ENCODE assay signal across 23 cellular contexts in the genomic region with DNA sequence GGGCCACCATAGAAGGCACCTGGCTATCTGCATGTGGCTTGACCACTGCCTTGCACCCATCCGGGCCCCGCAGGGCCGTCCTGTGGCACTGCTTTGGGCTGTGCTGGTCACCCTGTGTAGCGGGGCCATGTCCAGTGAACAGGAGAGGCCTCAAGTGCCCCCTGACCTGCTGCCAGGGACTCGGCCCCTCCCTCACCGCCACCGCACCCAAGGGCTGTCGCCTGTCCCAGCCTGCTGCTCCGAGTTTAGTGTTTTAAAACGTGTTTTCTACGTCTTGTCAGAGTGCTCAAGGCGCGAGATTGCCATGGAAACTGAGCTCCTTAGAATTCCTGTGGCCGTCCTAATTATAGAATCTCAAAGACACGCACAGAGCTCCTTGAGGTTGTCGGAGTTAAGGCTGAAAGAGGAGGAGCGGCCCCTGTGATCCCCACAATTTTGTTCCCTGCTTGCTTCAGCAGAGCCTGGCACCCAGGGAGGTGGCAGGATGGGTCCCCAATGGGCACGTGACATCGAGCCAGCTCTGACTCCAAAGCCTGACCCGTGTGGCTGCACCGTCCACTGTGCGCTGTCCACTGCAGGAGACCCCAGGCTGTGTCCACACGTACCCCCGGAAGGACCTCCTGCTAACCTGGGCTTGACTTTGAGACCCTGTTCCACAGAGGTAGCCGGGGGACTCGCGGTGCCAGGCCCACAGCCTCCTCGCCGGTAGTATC.
DNase-seq lines count a peak whose midpoint lies in the region; ATAC-seq, FAIRE-seq and TF ChIP-seq lines count a peak whose summit lies in the region.
"Had no signal": no experiment of that assay in that cellular context is flagged by ENCODE, and none has a peak within 500 bp of the region (broad histone marks: within the 10 kb centered on the region; RNA-seq: fewer than 3 reads in every experiment).

No MANE protein-coding gene starts in this region.

- no peak for FAIRE-seq in urothelium cell line (lab: Jason Lieb, UNC)
- FAIRE-seq: colon, HTR-8/SVneo, pancreas had no signal

- BruUV-seq in OCI-LY7 (replicated peaks; lab: Mats Ljungman, UMichigan), result no TSS peak

- H3K4me3 ChIP-seq in RWPE2 (ENCODE audit: severe bottlenecking) (no peak overlapping the region), dorsolateral prefrontal cortex (peak overlapping the region in 7 of 59 donors; percentile 2 to 29 (median 12)), lung (no peak overlapping the region), smooth muscle cell (no peak overlapping the region), OCI-LY7 (ENCODE audit: low read depth, low read length, poor library complexity, severe bottlenecking) (no peak overlapping the region)
- H3K4me3 ChIP-seq: ascending aorta, pancreas, Peyer's patch had no signal

- POLR2A ChIA-PET in GM10248 (lab: Yijun Ruan, JAX) (no interaction called here), OCI-LY7 (lab: Charles Lee) (no interaction called here)

- H3K4me1 ChIP-seq in RWPE2 (ENCODE audit: insufficient read depth, poor library complexity, severe bottlenecking) (peaks cover 12% of the 10 kb centered on the region), lung (ENCODE audit: control insufficient read depth in 2 of 2, insufficient read depth in 2 of 2, low read length in 2 of 2) (peaks cover 0 to 16% of the 10 kb centered on the region in 2 donors), smooth muscle cell (ENCODE audit: low read depth) (peaks cover 11% of the 10 kb centered on the region), OCI-LY7 (ENCODE audit: insufficient read depth, low read length, poor library complexity, severe bottlenecking) (peaks cover 7% of the 10 kb centered on the region)

- ATAC-seq in RWPE2 (ENCODE audit: low read depth), result no peak
- peak; percentile 8 for ATAC-seq in lung (ENCODE audit: insufficient read depth, low FRiP score)
- ATAC-seq: HCT116, pancreas, SK-N-SH treated with all-trans-retinoic acid at 6 μM for 48 hours had no signal

- no peak overlapping the region for H3K9ac ChIP-seq in smooth muscle cell (ENCODE audit: low read depth)

- H2AFZ ChIP-seq in smooth muscle cell (ENCODE audit: low read depth) (no peak overlapping the region), OCI-LY7 (ENCODE audit: low read length) (no peak overlapping the region)

- H3F3A ChIP-seq in smooth muscle cell (ENCODE audit: low read depth), result no peaks in the 10 kb centered on the region

- H4K20me1 ChIP-seq in smooth muscle cell (ENCODE audit: low read depth), result no peaks in the 10 kb centered on the region
- no peaks in the 10 kb centered on the region for H4K20me1 ChIP-seq in OCI-LY7 (ENCODE audit: insufficient read depth, low read length)

- H3K4me2 ChIP-seq in smooth muscle cell (peak overlapping the region; percentile 61), OCI-LY7 (ENCODE audit: low read length) (no peak overlapping the region)

- no peak for TF ChIP-seq CTCF in RWPE2 (IDR thresholded peaks at IDR 0.05; ENCODE audit: poor library complexity, severe bottlenecking)
- no peak for TF ChIP-seq CTCF in dorsolateral prefrontal cortex (IDR thresholded peaks at IDR 0.05 in 54 of 56, conservative IDR thresholded peaks at IDR 0.05 in 2 of 56; ENCODE audit: low read depth in 1 of 56, partially characterized antibody in 56 of 56)
- no peak for TF ChIP-seq CTCF in lung (IDR thresholded peaks at IDR 0.05; ENCODE audit: control extremely low read depth, extremely low read depth)
- no peak for TF ChIP-seq CTCF in smooth muscle cell (IDR thresholded peaks at IDR 0.05; ENCODE audit: borderline replicate concordance, insufficient read depth, poor library complexity, severe bottlenecking)
- no peak for TF ChIP-seq CTCF in GM10248 (IDR thresholded peaks at IDR 0.05; ENCODE audit: control extremely low read depth, extremely low read depth, low read depth, missing control alignments)
- no peak for TF ChIP-seq CTCF in OCI-LY7 (conservative IDR thresholded peaks at IDR 0.05; ENCODE audit: low read length)

- intact Hi-C loops in dorsolateral prefrontal cortex (cut with DNase I) (no loop called here), OCI-LY7 (cut with micrococcal nuclease; ENCODE audit: unreplicated experiment) (no loop called here)

- no peaks in the 10 kb centered on the region for H3K36me3 ChIP-seq in RWPE2 (ENCODE audit: low read depth)
- no peaks in the 10 kb centered on the region for H3K36me3 ChIP-seq in lung (ENCODE audit: control insufficient read depth in 2 of 2, insufficient read depth in 2 of 2, low read length in 2 of 2)
- no peaks in the 10 kb centered on the region for H3K36me3 ChIP-seq in smooth muscle cell (ENCODE audit: low read depth)
- H3K36me3 ChIP-seq in OCI-LY7 (ENCODE audit: insufficient read depth, low read length), result no peaks in the 10 kb centered on the region
- H3K36me3 ChIP-seq: ascending aorta, pancreas, Peyer's patch had no signal

- CTCF ChIA-PET in GM10248 (lab: Yijun Ruan, JAX), result interaction anchor here (1.0 to 3.2 kb wide), 2 partner anchors 12 to 46 kb away, joined by 3 to 12 read pairs; no protein-coding TSS in a partner anchor
- CTCF ChIA-PET in OCI-LY7 (lab: Charles Lee; ENCODE audit: unreplicated experiment), result no interaction called here

- no peaks in the 10 kb centered on the region for H3K79me2 ChIP-seq in smooth muscle cell (ENCODE audit: low read depth)
- no peaks in the 10 kb centered on the region for H3K79me2 ChIP-seq in OCI-LY7 (ENCODE audit: insufficient read depth, low read depth, low read length)

- H3K9me3 ChIP-seq in RWPE2 (ENCODE audit: severe bottlenecking) (no peaks in the 10 kb centered on the region), lung (ENCODE audit: control insufficient read depth in 2 of 2, insufficient read depth in 1 of 2, low read length in 1 of 2) (no peaks in the 10 kb centered on the region), smooth muscle cell (replicated peaks; ENCODE audit: low read depth) (no peaks in the 10 kb centered on the region), OCI-LY7 (ENCODE audit: low read length) (no peaks in the 10 kb centered on the region)
- H3K9me3 ChIP-seq: ascending aorta, pancreas, Peyer's patch had no signal

- DNase-seq in RWPE2 (ENCODE audit: low spot score) (peak; percentile 52), dorsolateral prefrontal cortex (peak in 6 of 10 donors; percentile 57 to 79 (median 66)), lung (ENCODE audit: low spot score) (peak; percentile 89), smooth muscle cell (lab: John Stamatoyannopoulos, UW; ENCODE audit: unreplicated experiment) (no peak), urothelium cell line (ENCODE audit: low spot score) (no peak), GM10248 (ENCODE audit: extremely low spot score) (no peak), OCI-LY7 (ENCODE audit: low spot score) (no peak)
- no peak for DNase-seq in stimulated activated naive CD4-positive, alpha-beta T cell (lab: John Stamatoyannopoulos, UW)
- DNase-seq: activated B cell treated with CpG ODN at 0.5 μM for 24 hours; activated naive CD4-positive, alpha-beta T cell treated with anti-CD3 and anti-CD28 coated beads, Interleukin-2, amount 10 ng/mL, durations not matched to agents 7 days and 5 days; activated T-cell treated with anti-CD3 and anti-CD28 coated beads, Interleukin-2, amount 50 U/mL, for 48 hours; AML-193; mammary epithelial cell; NCI-H187 treated with DMSO at 0.1 percent for 48 hours; NCI-H446 treated with DMSO at 0.1 percent for 48 hours; pancreas; Peyer's patch; T1000 had no signal

- H3K27me3 ChIP-seq in RWPE2 (ENCODE audit: insufficient read depth, poor library complexity, severe bottlenecking), result no peaks in the 10 kb centered on the region
- no peaks in the 10 kb centered on the region for H3K27me3 ChIP-seq in dorsolateral prefrontal cortex
- H3K27me3 ChIP-seq in lung (ENCODE audit: control insufficient read depth, insufficient read depth), result no peaks in the 10 kb centered on the region
- no peaks in the 10 kb centered on the region for H3K27me3 ChIP-seq in smooth muscle cell (ENCODE audit: low read depth)
- H3K27me3 ChIP-seq: ascending aorta, pancreas, Peyer's patch had no signal

- H3K9me2 ChIP-seq in OCI-LY7 (ENCODE audit: insufficient read depth, low read length), result no peaks in the 10 kb centered on the region

- WGBS in lung, 2 donors, result 72 to 90% methylated on average over 28 to 29 of the region's 29 CpGs
- WGBS in smooth muscle cell (ENCODE audit: low lambda C conversion rate), result 74% methylated on average over 29 of the region's 29 CpGs

- H3K27ac ChIP-seq in RWPE2 (ENCODE audit: poor library complexity, severe bottlenecking), result no peak overlapping the region
- H3K27ac ChIP-seq in dorsolateral prefrontal cortex, result peak overlapping the region in 48 of 59 donors; percentile 6 to 98 (median 59)
- peak overlapping the region in 1 of 2 donors; percentile 94 for H3K27ac ChIP-seq in lung (ENCODE audit: low read depth in 1 of 2, low read length in 1 of 2)
- H3K27ac ChIP-seq in smooth muscle cell (ENCODE audit: low read depth), result no peak overlapping the region
- no peak overlapping the region for H3K27ac ChIP-seq in OCI-LY7 (ENCODE audit: low read depth, low read length, poor library complexity, severe bottlenecking)
- H3K27ac ChIP-seq: ascending aorta, pancreas, Peyer's patch had no signal

Comparison
In these comparisons a context has a peak if more than half of its experiments do, and no peak if none do; other contexts are left out.
1. DNase-seq: peak in RWPE2 (single experiment), dorsolateral prefrontal cortex (6 of 10) and lung (single experiment); none in smooth muscle cell (single experiment), urothelium cell line (single experiment), GM10248 (single experiment), stimulated activated naive CD4-positive, alpha-beta T cell (0 of 6) and OCI-LY7 (single experiment).
2. H3K27ac ChIP-seq: peak in dorsolateral prefrontal cortex (48 of 59); none in RWPE2 (single experiment), smooth muscle cell (single experiment) and OCI-LY7 (single experiment).